ENCODE assay signal across 26 cellular contexts in the genomic region with DNA sequence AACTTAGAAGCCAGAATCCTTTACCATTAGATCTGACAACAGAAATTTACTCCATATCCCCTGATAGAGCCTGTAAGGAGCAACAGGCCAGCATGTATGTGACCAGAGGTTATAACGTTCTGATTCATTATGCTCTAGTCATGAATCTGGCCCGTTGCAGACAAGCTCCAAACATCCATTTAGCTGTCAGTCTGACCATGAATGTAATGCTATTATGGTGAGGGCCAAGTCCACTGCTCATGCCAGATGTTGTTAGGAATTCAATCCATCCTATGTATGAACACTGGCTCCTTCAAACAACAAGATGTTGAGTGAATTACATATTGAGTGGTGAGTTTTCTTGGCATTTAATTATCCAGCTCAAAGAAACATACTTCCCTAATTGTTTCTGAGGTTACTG.
DNase-seq lines count a peak whose midpoint lies in the region; TF ChIP-seq lines count a peak whose summit lies in the region.
"Had no signal": no experiment of that assay in that cellular context is flagged by ENCODE, and none has a peak within 500 bp of the region (broad histone marks: within the 10 kb centered on the region; RNA-seq: fewer than 3 reads in every experiment).

No MANE protein-coding gene starts in this region.

- H3F3A ChIP-seq in SK-N-SH (replicated peaks; ENCODE audit: insufficient read depth), result no peaks in the 10 kb centered on the region

- intact Hi-C loops in tibial artery (cut with DNase I; ENCODE audit: low total_unique reads), result no loop called here

- POLR2A ChIA-PET in SK-N-SH (lab: Yijun Ruan, JAX), result no interaction called here

- no peak overlapping the region for H3K4me2 ChIP-seq in SK-N-SH
- H3K4me2 ChIP-seq: GM23338 had no signal

- no peaks in the 10 kb centered on the region for H3K79me2 ChIP-seq in SK-N-SH (ENCODE audit: insufficient read depth)

- DNase-seq in HCEC 1CT, result peak; percentile 71
- peak; percentile 47 for DNase-seq in SK-N-SH
- DNase-seq in fibroblast of pulmonary artery (ENCODE audit: low read depth), result peak; percentile 13
- DNase-seq in skeletal muscle cell (ENCODE audit: low read depth), result peak; percentile 48
- DNase-seq in mucosa of gallbladder (ENCODE audit: low spot score), result no peak
- no peak for DNase-seq in NCI-H226
- DNase-seq in activated CD8-positive, alpha-beta memory T cell treated with anti-CD3 and anti-CD28 coated beads for 24 hours, result no peak
- no peak for DNase-seq in tibial artery
- DNase-seq: activated CD8-positive, alpha-beta T cell treated with anti-CD3 and anti-CD28 coated beads for 36 hours; activated T-cell treated with anti-CD3 and anti-CD28 coated beads for 4 hours; anterior cingulate cortex; CD4-positive, alpha-beta memory T cell; dermis blood vessel endothelial cell; EL; left ventricle myocardium inferior; NCI-H1092; NCI-H187; NCI-H69; nephron progenitor cell; sigmoid colon; stimulated activated naive CD8-positive, alpha-beta T cell treated with anti-CD3 and anti-CD28 coated beads, Interleukin-15, Interleukin-2, amounts not matched to agents 100 U/mL and 50 U/mL, for 24 hours; T-helper 2 cell; testis had no signal

- 12% methylated on average over 2 of the region's 2 CpGs for WGBS in SK-N-SH (ENCODE audit: low lambda C conversion rate)

- H3K4me1 ChIP-seq in SK-N-SH (ENCODE audit: control insufficient read depth in 1 of 2, insufficient read depth in 2 of 2, low read depth in 1 of 2, low read length in 1 of 2) (peaks cover 14% of the 10 kb centered on the region in 2 experiments; a peak in 3 of 4 replicates), tibial artery (no peaks in the 10 kb centered on the region)
- H3K4me1 ChIP-seq: left ventricle myocardium inferior, sigmoid colon, testis had no signal

- H3K9me3 ChIP-seq in SK-N-SH (no peaks in the 10 kb centered on the region), tibial artery (no peaks in the 10 kb centered on the region)
- H3K9me3 ChIP-seq: testis had no signal

- peak overlapping the region; percentile 31; the same call in 1 of the 2 replicates for H2AFZ ChIP-seq in SK-N-SH (ENCODE audit: low read depth)
- H2AFZ ChIP-seq: GM23338 had no signal

- H3K9ac ChIP-seq in SK-N-SH, result no peak overlapping the region

- no peak for TF ChIP-seq CTCF in SK-N-SH (IDR thresholded peaks at IDR 0.05)
- TF ChIP-seq CTCF in fibroblast of pulmonary artery (IDR thresholded peaks at IDR 0.05; ENCODE audit: low read length, missing control alignments), result no peak
- TF ChIP-seq CTCF in tibial artery (IDR thresholded peaks at IDR 0.05), result no peak

- TF ChIP-seq EP300 in SK-N-SH (IDR thresholded peaks at IDR 0.05; ENCODE audit: borderline replicate concordance in 1 of 2, low read depth in 1 of 2, low read length in 1 of 2), result peak in 1 of 2 experiments; percentile 58; a peak in 2 of 4 replicates

- no peak overlapping the region for H3K4me3 ChIP-seq in SK-N-SH (ENCODE audit: low read depth in 2 of 2, low read length in 1 of 2)
- H3K4me3 ChIP-seq in fibroblast of pulmonary artery (replicated peaks; ENCODE audit: low read depth, low read length), result no peak overlapping the region
- no peak overlapping the region for H3K4me3 ChIP-seq in skeletal muscle cell (ENCODE audit: low read depth, low read length)
- H3K4me3 ChIP-seq in tibial artery, result no peak overlapping the region
- H3K4me3 ChIP-seq: GM23338, left ventricle myocardium inferior, sigmoid colon, SK-N-MC, testis had no signal

- H3K27me3 ChIP-seq in SK-N-SH (ENCODE audit: insufficient read depth), result no peaks in the 10 kb centered on the region
- no peaks in the 10 kb centered on the region for H3K27me3 ChIP-seq in tibial artery
- H3K27me3 ChIP-seq: sigmoid colon, testis had no signal

- no peaks in the 10 kb centered on the region for H3K9me2 ChIP-seq in SK-N-SH

- H3K27ac ChIP-seq in SK-N-SH (ENCODE audit: low read depth in 2 of 2, low read length in 1 of 2) (peak overlapping the region in 1 of 2 experiments; percentile 39; a peak in 2 of 4 replicates), tibial artery (no peak overlapping the region)
- H3K27ac ChIP-seq: left ventricle myocardium inferior, RWPE1, sigmoid colon, SK-N-MC, testis had no signal

- CTCF ChIA-PET in SK-N-SH (lab: Yijun Ruan, JAX), result no interaction called here

- H3K36me3 ChIP-seq in SK-N-SH (replicated peaks in 1 of 2; ENCODE audit: control insufficient read depth in 1 of 2, insufficient read depth in 2 of 2, low read length in 1 of 2), result no peaks in the 10 kb centered on the region
- no peaks in the 10 kb centered on the region for H3K36me3 ChIP-seq in tibial artery
- H3K36me3 ChIP-seq: left ventricle myocardium inferior, sigmoid colon had no signal

- TF ChIP-seq RAD21 in SK-N-SH (IDR thresholded peaks at IDR 0.05; ENCODE audit: low read length), result no peak

- H4K20me1 ChIP-seq in SK-N-SH (ENCODE audit: insufficient read depth), result no peaks in the 10 kb centered on the region

TF ChIP-seq in SK-N-SH, 30 proteins besides CTCF, POLR2A, EP300 and RAD21:
- TF ChIP-seq PBX3 (IDR thresholded peaks at IDR 0.05), result peak; percentile 35; the same call in 1 of the 2 replicates
- TF ChIP-seq SIN3A (IDR thresholded peaks at IDR 0.05; ENCODE audit: borderline replicate concordance, low read depth, low read length), result no peak
- peak; percentile 39; the same call in 1 of the 2 replicates for TF ChIP-seq TCF12 (IDR thresholded peaks at IDR 0.05)
- no peak for TF ChIP-seq RXRA (IDR thresholded peaks at IDR 0.05; ENCODE audit: borderline replicate concordance, low read depth)
- TF ChIP-seq CHD2 (IDR thresholded peaks at IDR 0.05; ENCODE audit: low read length, partially characterized antibody), result no peak

Comparison
In these comparisons a context has a peak if more than half of its experiments do, and no peak if none do; other contexts are left out.
1. DNase-seq: peak in HCEC 1CT (single experiment), SK-N-SH (single experiment), fibroblast of pulmonary artery (single experiment) and skeletal muscle cell (single experiment); none in mucosa of gallbladder (single experiment), NCI-H226 (single experiment), activated CD8-positive, alpha-beta memory T cell treated with anti-CD3 and anti-CD28 coated beads for 24 hours (single experiment) and tibial artery (0 of 2).